Comparison of ENCODE assay signal across 1 cellular context in genomic region chr6:31386977-31387376, GRCh38.
TF ChIP-seq lines count a peak whose summit lies in the region.

No MANE protein-coding gene starts in this region.

TF ChIP-seq in GM12878, 131 proteins besides CTCF, POLR2A, EP300 and RAD21 (continued from another document):
- TF ChIP-seq CUX1 (IDR thresholded peaks at IDR 0.05; ENCODE audit: insufficient replicate concordance, low read depth, low read length) (no peak), BMI1 (IDR thresholded peaks at IDR 0.05; ENCODE audit: borderline replicate concordance) (peak; percentile 55; the same call in 1 of the 2 replicates)
